Comparison of ENCODE assay signal across 8 cellular contexts in genomic region chr2:174325932-174326879, GRCh38. TPM values are rescaled to one million over a fixed set of nuclear protein-coding genes. Genes with fewer than 3 reads are reported as not detected.
DNase-seq lines count a peak whose midpoint lies in the region; ATAC-seq and TF ChIP-seq lines count a peak whose summit lies in the region.

No MANE protein-coding gene starts in this region.

- H3K36me3 ChIP-seq in OCI-LY1 (ENCODE audit: insufficient read depth, low read length) (no peaks in the 10 kb centered on the region), mesodermal cell (ENCODE audit: control insufficient read depth, insufficient read depth, low read length) (no peaks in the 10 kb centered on the region), aorta (ENCODE audit: control insufficient read depth in 1 of 2, insufficient read depth in 2 of 2, low read length in 1 of 2) (no peaks in the 10 kb centered on the region)

- no peaks in the 10 kb centered on the region for H4K20me1 ChIP-seq in OCI-LY1 (ENCODE audit: insufficient read depth, low read length)

- no peak overlapping the region for H3K27ac ChIP-seq in OCI-LY1 (ENCODE audit: low read depth, low read length, poor library complexity, severe bottlenecking)
- H3K27ac ChIP-seq in dorsolateral prefrontal cortex: no peak overlapping the region
- peak overlapping the region; percentile 3 for H3K27ac ChIP-seq in mesodermal cell (ENCODE audit: low read depth, low read length, severe bottlenecking)
- no peak overlapping the region for H3K27ac ChIP-seq in aorta (ENCODE audit: low read depth in 1 of 2, low read length in 2 of 2)

- intact Hi-C loops in dorsolateral prefrontal cortex (cut with DNase I) (no loop called here), aorta (cut with DNase I) (no loop called here)

- no peaks in the 10 kb centered on the region for H3F3A ChIP-seq in OCI-LY1 (ENCODE audit: insufficient read depth, low read length)

- H3K9me3 ChIP-seq in OCI-LY1 (ENCODE audit: low read length) (no peaks in the 10 kb centered on the region), mesodermal cell (ENCODE audit: control insufficient read depth, low read length) (no peaks in the 10 kb centered on the region), aorta (ENCODE audit: control insufficient read depth, low read length) (no peaks in the 10 kb centered on the region)

- H3K4me3 ChIP-seq in OCI-LY1 (ENCODE audit: low read depth, low read length, poor library complexity, severe bottlenecking) (peak overlapping the region; percentile 70), dorsolateral prefrontal cortex (peak overlapping the region in 54 of 59 donors; percentile 5 to 58 (median 38)), mesodermal cell (ENCODE audit: extremely low read depth, insufficient read depth, low read length, poor library complexity, severe bottlenecking) (peak overlapping the region; percentile 47), aorta (ENCODE audit: low read length in 2 of 2) (no peak overlapping the region)

- peak overlapping the region; percentile 93 for H3K4me2 ChIP-seq in OCI-LY1 (ENCODE audit: low read length)

- DNase-seq in NCI-H748 (lab: John Stamatoyannopoulos, UW; ENCODE audit: unreplicated experiment) (peak; percentile 47), NCI-H748 treated with DMSO at 0.1 percent for 48 hours (lab: John Stamatoyannopoulos, UW) (no peak), dorsolateral prefrontal cortex (no peak), aorta (peak in 1 of 2 donors; percentile 64)

- H3K79me2 ChIP-seq in OCI-LY1 (ENCODE audit: insufficient read depth, low read length): no peaks in the 10 kb centered on the region

- peak overlapping the region; percentile 35 for H2AFZ ChIP-seq in OCI-LY1 (ENCODE audit: low read length)

- no peak for TF ChIP-seq CTCF in OCI-LY1 (IDR thresholded peaks at IDR 0.05; ENCODE audit: low read length)
- TF ChIP-seq CTCF in dorsolateral prefrontal cortex (IDR thresholded peaks at IDR 0.05 in 54 of 56, conservative IDR thresholded peaks at IDR 0.05 in 2 of 56; ENCODE audit: low read depth in 1 of 56, partially characterized antibody in 56 of 56): no peak

- H3K9me2 ChIP-seq in OCI-LY1 (ENCODE audit: low read depth, low read length): no peaks in the 10 kb centered on the region

- peaks cover 22% of the 10 kb centered on the region for H3K4me1 ChIP-seq in OCI-LY1 (ENCODE audit: insufficient read depth, low read length, severe bottlenecking)
- peaks cover 5% of the 10 kb centered on the region for H3K4me1 ChIP-seq in mesodermal cell (ENCODE audit: control insufficient read depth, insufficient read depth, low read length, poor library complexity, severe bottlenecking)
- no peaks in the 10 kb centered on the region for H3K4me1 ChIP-seq in aorta (ENCODE audit: control insufficient read depth in 1 of 2, insufficient read depth in 2 of 2, low read length in 2 of 2)

- ATAC-seq in aorta (ENCODE audit: low FRiP score) (peak; percentile 47), HG02840 (IDR thresholded peaks at IDR 0.05; ENCODE audit: low FRiP score, unreplicated experiment) (no peak), HG03571 (IDR thresholded peaks at IDR 0.05; ENCODE audit: unreplicated experiment) (no peak)

- H3K27me3 ChIP-seq in OCI-LY1 (ENCODE audit: insufficient read depth, low read length): peaks cover 14% of the 10 kb centered on the region
- H3K27me3 ChIP-seq in dorsolateral prefrontal cortex: peaks cover 19 to 91% (median 69%) of the 10 kb centered on the region in 45 donors
- H3K27me3 ChIP-seq in aorta (ENCODE audit: control insufficient read depth in 1 of 2, insufficient read depth in 2 of 2, low read length in 1 of 2): no peaks in the 10 kb centered on the region

- H3K9ac ChIP-seq in OCI-LY1 (ENCODE audit: low read length): peak overlapping the region; percentile 61

- WGBS in mesodermal cell (ENCODE audit: insufficient coverage in 2 of 2), 2 experiments: 1% methylated on average over 41 to 46 of the region's 69 CpGs
- WGBS in aorta, 2 donors: 15 to 17% methylated on average over 69 of the region's 69 CpGs

RNA-seq across cellular contexts. Expression of gene SP9, which starts 8.5 kb away (rescaled TPM):
- total RNA-seq in dorsolateral prefrontal cortex (1 to 10 TPM; 1.3 to 7.0 (median 3.9) TPM), aorta (not detected)
- polyA plus RNA-seq in mesodermal cell (2013, experiment 1 of 2): 0.29 TPM
- polyA plus RNA-seq in mesodermal cell (2013, experiment 2 of 2): 0.40 TPM
- under 1 TPM in 1 of 2 donors, not detected in 1; 0.23 TPM for polyA plus RNA-seq in aorta

Comparison
In these comparisons a context has a peak if more than half of its experiments do, and no peak if none do; other contexts are left out.
1. H3K4me3 ChIP-seq: peak in OCI-LY1 (single experiment), dorsolateral prefrontal cortex (54 of 59) and mesodermal cell (single experiment); none in aorta (0 of 2).